Comparison of ENCODE assay signal across 11 cellular contexts in the genomic region with DNA sequence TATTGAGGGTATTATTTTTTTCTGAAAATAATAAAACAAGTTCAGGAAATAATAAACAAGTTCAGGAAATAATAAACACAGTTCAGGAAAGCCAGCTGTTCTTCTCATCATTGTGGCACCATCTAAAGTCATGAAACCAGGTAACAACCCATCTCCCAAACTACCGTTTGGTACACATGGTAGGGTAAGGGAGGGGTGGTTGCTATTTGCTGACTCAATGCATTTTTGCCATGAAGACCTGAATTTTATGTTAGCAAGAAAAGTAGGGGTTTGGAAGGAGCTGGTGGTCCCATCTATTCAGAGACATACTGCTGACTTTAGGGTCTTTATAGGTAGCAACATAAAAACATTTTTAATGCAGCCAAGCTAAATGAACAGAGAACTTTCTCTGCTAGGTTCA. TPM values are rescaled to one million over a fixed set of nuclear protein-coding genes. Genes with fewer than 3 reads are reported as not detected.
"Had no signal": no experiment of that assay in that cellular context is flagged by ENCODE, and none has a peak within 500 bp of the region (broad histone marks: within the 10 kb centered on the region; RNA-seq: fewer than 3 reads in every experiment).

No MANE protein-coding gene starts in this region.

- H3K4me2 ChIP-seq: KMS-11 had no signal

- H3K4me3 ChIP-seq: GM23248, HAP-1 had no signal

- H3K27ac ChIP-seq: GM23248, HL-60, KMS-11 had no signal

- H3K9me3 ChIP-seq: HAP-1 had no signal

- H2AFZ ChIP-seq: GM23248 had no signal

- H3K4me3 Mint-ChIP-seq: HFFc6, IgD-negative memory B cell had no signal

- H3K36me3 Mint-ChIP-seq: IgD-negative memory B cell had no signal

- H3K36me3 ChIP-seq: HAP-1 had no signal

- H3K9me3 Mint-ChIP-seq: HFFc6, IgD-negative memory B cell had no signal

- H3K4me1 ChIP-seq: HAP-1 had no signal

- DNase-seq: GM23248, GOT3, H7, HFFc6, Karpas-422, KBM-7 had no signal

- H3K27ac Mint-ChIP-seq: HFFc6, IgD-negative memory B cell had no signal

- ATAC-seq: HCT116 had no signal

- H3K9ac ChIP-seq: GM23248, KMS-11 had no signal

RNA-seq across cellular contexts. Expression of a gene that starts 41.0 kb away (rescaled TPM):
- total RNA-seq: GM23248, HFFc6 had no signal
- polyA plus RNA-seq: GM23248 had no signal
